8 cellular contexts compared by ENCODE assay signal in genomic region chr6:128259735-128260685, GRCh38.
DNase-seq lines count a peak whose midpoint lies in the region; ATAC-seq and TF ChIP-seq lines count a peak whose summit lies in the region.

No MANE protein-coding gene starts in this region.

- H2AFZ ChIP-seq in DND-41 (ENCODE audit: low read depth, low read length), result peak overlapping the region; percentile 61

- H3K27me3 ChIP-seq in DND-41 (ENCODE audit: insufficient read depth, low read length, poor library complexity) (no peaks in the 10 kb centered on the region), endocrine pancreas (ENCODE audit: control insufficient read depth, insufficient read depth, low read length) (no peaks in the 10 kb centered on the region)

- peak overlapping the region; percentile 66 for H3K4me2 ChIP-seq in DND-41 (ENCODE audit: insufficient read depth, low read length)

- peak overlapping the region; percentile 11 to 44; a peak in 3 of 4 replicates for H3K4me3 ChIP-seq in DND-41 (ENCODE audit: low read depth in 1 of 2, low read length in 2 of 2)
- peak overlapping the region; percentile 80 for H3K4me3 ChIP-seq in endocrine pancreas (ENCODE audit: control insufficient read depth, insufficient read depth, low read length)

- H3K27ac ChIP-seq in DND-41 (ENCODE audit: low read length), result peak overlapping the region; percentile 73

- no peak for TF ChIP-seq CTCF in DND-41 (IDR thresholded peaks at IDR 0.05; ENCODE audit: borderline replicate concordance, extremely low read depth, low read length, poor library complexity, severe bottlenecking)

- H3K36me3 ChIP-seq in DND-41 (ENCODE audit: insufficient read depth, low read length), result no peaks in the 10 kb centered on the region
- no peaks in the 10 kb centered on the region for H3K36me3 ChIP-seq in endocrine pancreas (ENCODE audit: control insufficient read depth, insufficient read depth, low read length)

- ATAC-seq in DND-41 (ENCODE audit: insufficient read depth, low read depth), result peak; percentile 70; the same call in 2 of the 3 replicates
- ATAC-seq in GM21381 (IDR thresholded peaks at IDR 0.05; ENCODE audit: unreplicated experiment), result peak; percentile 55
- peak; percentile 71 for ATAC-seq in HG03354 (IDR thresholded peaks at IDR 0.05; ENCODE audit: poor library complexity, severe bottlenecking, unreplicated experiment)

- H3K9me3 ChIP-seq in DND-41 (ENCODE audit: insufficient read depth, low read length, severe bottlenecking) (no peaks in the 10 kb centered on the region), endocrine pancreas (ENCODE audit: control insufficient read depth, low read length) (no peaks in the 10 kb centered on the region)

- H3K9ac ChIP-seq in DND-41 (ENCODE audit: low read depth, low read length) (peak overlapping the region; percentile 37), endocrine pancreas (ENCODE audit: control insufficient read depth, insufficient read depth, low read length) (no peak overlapping the region)

- H4K20me1 ChIP-seq in DND-41 (ENCODE audit: insufficient read depth, low read length), result no peaks in the 10 kb centered on the region

- DNase-seq in DND-41 (no peak), inferior parietal cortex (ENCODE audit: extremely low spot score) (no peak), kidney tubule cell (ENCODE audit: low spot score) (no peak), A172 (ENCODE audit: low spot score) (no peak)
- DNase-seq in activated CD4-positive, alpha-beta T cell treated with anti-CD3 and anti-CD28 coated beads for 4 hours, result no peak

- no peaks in the 10 kb centered on the region for H3K79me2 ChIP-seq in DND-41 (ENCODE audit: insufficient read depth, low read length)

- H3K4me1 ChIP-seq in DND-41 (ENCODE audit: insufficient read depth, low read length) (peaks cover 29% of the 10 kb centered on the region), endocrine pancreas (ENCODE audit: control insufficient read depth, insufficient read depth, low read length) (peaks cover 5% of the 10 kb centered on the region)
